ENCODE assay signal across 21 cellular contexts in genomic region chr11:116172156-116172555, GRCh38.
"Had no signal": no experiment of that assay in that cellular context is flagged by ENCODE, and none has a peak within 500 bp of the region (broad histone marks: within the 10 kb centered on the region; RNA-seq: fewer than 3 reads in every experiment).

No MANE protein-coding gene starts in this region.

- H3K27ac Mint-ChIP-seq: activated CD8-positive, alpha-beta T cell treated with anti-CD3 and anti-CD28 coated beads for 36 hours; activated naive CD8-positive, alpha-beta T cell treated with anti-CD3 and anti-CD28 coated beads, Interleukin-2, amount 10 ng/mL, durations not matched to agents 7 days and 5 days; T-helper 1 cell treated with Interleukin-12 subunit alpha and Interleukin-12 subunit beta and Interleukin-4 antibody, amounts not matched to agents 30 μg/mL and 1 μg/mL, for 36 hours had no signal

- ATAC-seq: activated CD4-positive, CD25-positive, alpha-beta regulatory T cell treated with anti-CD3 and anti-CD28 coated beads, Interleukin-2, amount 50 U/mL, for 24 hours; activated CD8-positive, alpha-beta T cell treated with anti-CD3 and anti-CD28 coated beads for 36 hours; PC-3 had no signal

- H3K27ac ChIP-seq: adrenal gland, KMS-11 had no signal

- H3K27me3 ChIP-seq: adrenal gland had no signal

- H3K9me3 ChIP-seq: adrenal gland had no signal

- H3K4me1 Mint-ChIP-seq: activated naive CD8-positive, alpha-beta T cell treated with anti-CD3 and anti-CD28 coated beads, Interleukin-2, amount 10 ng/mL, durations not matched to agents 7 days and 5 days had no signal

- H3K36me3 Mint-ChIP-seq: activated naive CD8-positive, alpha-beta T cell treated with anti-CD3 and anti-CD28 coated beads, Interleukin-2, amount 10 ng/mL, durations not matched to agents 7 days and 5 days had no signal

- H3K4me1 ChIP-seq: adrenal gland had no signal

- H3K4me3 ChIP-seq: adrenal gland had no signal

- H3K36me3 ChIP-seq: adrenal gland had no signal

- H3K9me3 Mint-ChIP-seq: activated CD8-positive, alpha-beta T cell treated with anti-CD3 and anti-CD28 coated beads for 36 hours; activated naive CD8-positive, alpha-beta T cell treated with anti-CD3 and anti-CD28 coated beads, Interleukin-2, amount 10 ng/mL, durations not matched to agents 7 days and 5 days; T-helper 1 cell treated with Interleukin-12 subunit alpha and Interleukin-12 subunit beta and Interleukin-4 antibody, amounts not matched to agents 30 μg/mL and 1 μg/mL, for 36 hours had no signal

- H3K4me3 Mint-ChIP-seq: activated CD8-positive, alpha-beta T cell treated with anti-CD3 and anti-CD28 coated beads for 36 hours; activated naive CD8-positive, alpha-beta T cell treated with anti-CD3 and anti-CD28 coated beads, Interleukin-2, amount 10 ng/mL, durations not matched to agents 7 days and 5 days; T-helper 1 cell treated with Interleukin-12 subunit alpha and Interleukin-12 subunit beta and Interleukin-4 antibody, amounts not matched to agents 30 μg/mL and 1 μg/mL, for 36 hours had no signal

- DNase-seq: activated CD4-positive, alpha-beta T cell treated with anti-CD3 and anti-CD28 coated beads for 4 hours; activated CD8-positive, alpha-beta memory T cell treated with anti-CD3 and anti-CD28 coated beads, Interleukin-2, amount 50 U/mL, for 4 hours; activated CD8-positive, alpha-beta T cell treated with anti-CD3 and anti-CD28 coated beads for 36 hours; activated naive CD4-positive, alpha-beta T cell treated with anti-CD3 and anti-CD28 coated beads, Interleukin-2, amount 50 U/mL, for 16 hours; activated naive CD8-positive, alpha-beta T cell treated with anti-CD3 and anti-CD28 coated beads, Interleukin-2, amount 10 ng/mL, durations not matched to agents 7 days and 5 days; NCI-H1092; NCI-H1417; NCI-H1930; NCI-H2107; NCI-H2171 treated with DMSO at 0.1 percent for 48 hours; NCI-H226; NCI-H510A; NCI-H526 treated with DMSO at 0.1 percent for 48 hours; NCI-H82; NK-92 treated with Interleukin-12 subunit alpha and Interleukin-12 subunit beta, amount 100 ng/mL, for 24 hours; PC-3; SHP77 treated with DMSO at 0.1 percent for 48 hours had no signal
